In genomic region chr3:179037361-179037760, GRCh38 we compare ENCODE assay signal across 8 cellular contexts. TPM values are rescaled to one million over a fixed set of nuclear protein-coding genes. Genes with fewer than 3 reads are reported as not detected.
DNase-seq lines count a peak whose midpoint lies in the region; ATAC-seq and TF ChIP-seq lines count a peak whose summit lies in the region.

No MANE protein-coding gene starts in this region.

- H3K18ac ChIP-seq in trophoblast cell (ENCODE audit: low read length): peak overlapping the region; percentile 87

- peak; percentile 20 to 36 for DNase-seq in activated CD4-positive, alpha-beta T cell treated with anti-CD3 and anti-CD28 coated beads, Interleukin-2, amount 50 U/mL, for 4 hours
- DNase-seq in endodermal cell: no peak
- DNase-seq in trophoblast cell: peak; percentile 93 to 94
- DNase-seq in putamen (ENCODE audit: low spot score): no peak
- DNase-seq in SHP77 treated with DMSO at 0.1 percent for 48 hours (lab: John Stamatoyannopoulos, UW): no peak
- DNase-seq in NCI-H82 (lab: John Stamatoyannopoulos, UW): no peak
- no peak for DNase-seq in LoVo (ENCODE audit: low spot score)

- no peak overlapping the region for H2AK5ac ChIP-seq in trophoblast cell (ENCODE audit: low read length)

- H4K91ac ChIP-seq in trophoblast cell (ENCODE audit: low read depth, low read length): peak overlapping the region; percentile 75

- no peaks in the 10 kb centered on the region for H3K4me1 ChIP-seq in endodermal cell (ENCODE audit: control insufficient read depth, insufficient read depth, low read length)
- H3K4me1 ChIP-seq in trophoblast cell (ENCODE audit: control insufficient read depth in 1 of 2, insufficient read depth in 2 of 2, low read length in 2 of 2): peaks cover 20 to 26% of the 10 kb centered on the region in 2 experiments

- peak overlapping the region; percentile 0 for H2BK120ac ChIP-seq in trophoblast cell (ENCODE audit: insufficient read depth, low read length, poor library complexity)

- no peaks in the 10 kb centered on the region for H3K27me3 Mint-ChIP-seq in endodermal cell (ENCODE audit: insufficient read depth)

- H3K14ac ChIP-seq in trophoblast cell (ENCODE audit: low read length): peak overlapping the region; percentile 54

- H3K9ac ChIP-seq in endodermal cell (ENCODE audit: extremely low read depth, low read length, poor library complexity, severe bottlenecking) (no peak overlapping the region), trophoblast cell (ENCODE audit: low read length) (no peak overlapping the region)

- ATAC-seq in HG02642 (IDR thresholded peaks at IDR 0.05; ENCODE audit: poor library complexity, unreplicated experiment): peak; percentile 52

- no peak overlapping the region for H3K27ac Mint-ChIP-seq in endodermal cell

- no peaks in the 10 kb centered on the region for H3K36me3 Mint-ChIP-seq in endodermal cell (ENCODE audit: low read depth)

- peak overlapping the region; percentile 25 for H3K4ac ChIP-seq in trophoblast cell (ENCODE audit: low read depth, low read length)

- no peak overlapping the region for H3K4me3 Mint-ChIP-seq in endodermal cell

- H3K9me3 ChIP-seq in endodermal cell (ENCODE audit: control insufficient read depth, low read length): peaks cover 6% of the 10 kb centered on the region
- H3K9me3 ChIP-seq in trophoblast cell (ENCODE audit: insufficient read depth, low read depth, low read length): peaks cover 3% of the 10 kb centered on the region

- no peak overlapping the region for H3K27ac ChIP-seq in endodermal cell (ENCODE audit: low read depth, low read length)
- H3K27ac ChIP-seq in trophoblast cell (ENCODE audit: low read depth, low read length): peak overlapping the region; percentile 67

- H3K36me3 ChIP-seq in endodermal cell (ENCODE audit: control insufficient read depth, insufficient read depth, low read length): no peaks in the 10 kb centered on the region
- H3K36me3 ChIP-seq in trophoblast cell (ENCODE audit: control insufficient read depth in 1 of 2, insufficient read depth in 2 of 2, low read length in 2 of 2): peaks cover 3 to 5% of the 10 kb centered on the region in 2 experiments

- H3K9me3 Mint-ChIP-seq in endodermal cell: peaks cover 19% of the 10 kb centered on the region

- H3K4me3 ChIP-seq in endodermal cell (ENCODE audit: low read length) (peak overlapping the region; percentile 16), trophoblast cell (ENCODE audit: low read depth, low read length) (no peak overlapping the region)

- peak overlapping the region; percentile 56 for H2BK12ac ChIP-seq in trophoblast cell (ENCODE audit: low read length)

- peak overlapping the region; percentile 5 for H2BK5ac ChIP-seq in trophoblast cell (ENCODE audit: low read depth, low read length, poor library complexity)

- no peak overlapping the region for H3K4me2 ChIP-seq in trophoblast cell (ENCODE audit: low read length)

- 92 to 100% methylated on average over 2 to 10 of the region's 10 CpGs for WGBS in endodermal cell (ENCODE audit: insufficient coverage in 1 of 2, insufficient read length in 1 of 2), 2 experiments
- WGBS in trophoblast cell (ENCODE audit: extremely low coverage, insufficient coverage, insufficient read length): no CpG with 5 or more reads among the region's 10 CpGs

- peaks cover 2% of the 10 kb centered on the region for H3K79me2 ChIP-seq in trophoblast cell (ENCODE audit: control insufficient read depth, insufficient read depth, low read length, poor library complexity)

- TF ChIP-seq CTCF in endodermal cell (conservative IDR thresholded peaks at IDR 0.05): no peak

- H2AFZ ChIP-seq in trophoblast cell (ENCODE audit: insufficient read depth, low read length, poor library complexity): peak overlapping the region; percentile 44

- peak overlapping the region; percentile 0 for H4K8ac ChIP-seq in trophoblast cell (ENCODE audit: low read depth, low read length)

- no peak overlapping the region for H4K12ac ChIP-seq in trophoblast cell (ENCODE audit: low read depth, low read length)

- peaks cover 10% of the 10 kb centered on the region for H3K4me1 Mint-ChIP-seq in endodermal cell

- no peaks in the 10 kb centered on the region for H3K27me3 ChIP-seq in endodermal cell (ENCODE audit: control insufficient read depth, insufficient read depth, low read length, poor library complexity, severe bottlenecking)
- H3K27me3 ChIP-seq in trophoblast cell (ENCODE audit: insufficient read depth, low read length): no peaks in the 10 kb centered on the region

- peaks cover 12% of the 10 kb centered on the region for H3K79me1 ChIP-seq in trophoblast cell (ENCODE audit: low read length)

- H3K23ac ChIP-seq in trophoblast cell (ENCODE audit: low read length): no peak overlapping the region

RNA-seq across cellular contexts. Expression of gene ZMAT3, which starts 34.2 kb away (rescaled TPM):
- total RNA-seq in endodermal cell: 1 to 10 TPM; 5.8 to 6.7 TPM
- 18.1 TPM for polyA plus RNA-seq in endodermal cell (2013, experiment 1 of 2)
- polyA plus RNA-seq in endodermal cell (2013, experiment 2 of 2): 17.1 TPM
- polyA plus RNA-seq in trophoblast cell (2013): 17.2 and 17.8 TPM in 2 replicates

Comparison
In these comparisons a context has a peak if more than half of its experiments do, and no peak if none do; other contexts are left out.
1. DNase-seq: peak in activated CD4-positive, alpha-beta T cell treated with anti-CD3 and anti-CD28 coated beads, Interleukin-2, amount 50 U/mL, for 4 hours (2 of 2) and trophoblast cell (2 of 2); none in endodermal cell (single experiment), putamen (single experiment), SHP77 treated with DMSO at 0.1 percent for 48 hours (single experiment), NCI-H82 (single experiment) and LoVo (single experiment).